Comparison of ENCODE assay signal across 8 cellular contexts in the genomic region with DNA sequence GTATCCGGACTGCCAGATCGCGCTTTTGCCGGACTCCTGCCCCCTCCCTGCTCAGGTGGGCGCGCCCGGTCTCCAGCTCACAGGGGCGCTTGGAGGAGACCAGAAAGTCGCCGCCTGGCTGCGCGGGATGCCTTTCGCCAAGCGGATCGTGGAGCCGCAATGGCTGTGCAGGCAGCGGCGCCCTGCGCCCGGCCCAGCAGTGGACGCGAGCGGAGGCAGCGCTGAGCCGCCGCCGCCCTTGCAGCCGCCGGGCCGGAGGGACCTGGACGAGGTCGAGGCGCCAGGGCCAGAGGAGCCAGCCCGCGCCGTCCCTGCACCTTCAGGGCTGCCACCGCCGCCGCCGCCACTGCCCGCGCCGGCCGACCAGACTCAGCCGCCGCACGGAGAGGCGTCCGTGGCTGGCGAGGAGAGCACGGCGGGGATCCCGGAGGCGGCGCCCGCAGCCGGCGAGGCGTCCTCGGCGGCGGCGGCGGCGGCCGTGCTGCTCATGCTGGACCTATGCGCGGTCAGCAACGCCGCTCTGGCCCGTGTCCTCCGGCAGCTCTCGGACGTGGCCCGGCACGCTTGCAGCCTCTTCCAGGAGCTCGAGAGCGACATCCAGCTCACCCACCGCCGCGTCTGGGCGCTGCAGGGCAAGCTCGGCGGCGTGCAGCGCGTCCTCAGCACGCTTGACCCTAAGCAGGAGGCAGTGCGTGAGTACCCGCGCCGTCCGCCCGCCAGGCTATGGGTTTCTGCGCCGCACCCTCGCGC. TPM values are rescaled to one million over a fixed set of nuclear protein-coding genes. Genes with fewer than 3 reads are reported as not detected.
DNase-seq lines count a peak whose midpoint lies in the region; ATAC-seq and TF ChIP-seq lines count a peak whose summit lies in the region.

No MANE protein-coding gene starts in this region.

- H3K27ac ChIP-seq in parathyroid adenoma: no peak overlapping the region

- DNase-seq in DMS53 treated with DMSO at 0.1 percent for 48 hours (lab: John Stamatoyannopoulos, UW; ENCODE audit: unreplicated experiment): peak; percentile 9
- DNase-seq in NCI-H69 (lab: John Stamatoyannopoulos, UW): peak; percentile 63
- peak; percentile 27 for DNase-seq in fibroblast of the aortic adventitia (ENCODE audit: low read depth)
- DNase-seq in NCI-H2029 (lab: John Stamatoyannopoulos, UW): no peak
- no peak for DNase-seq in NCI-H524 treated with DMSO at 0.1 percent for 48 hours (lab: John Stamatoyannopoulos, UW)

- H3K27me3 ChIP-seq in parathyroid adenoma (ENCODE audit: control insufficient read depth, insufficient read depth, low read length): no peaks in the 10 kb centered on the region

- H3K4me3 ChIP-seq in fibroblast of the aortic adventitia (ENCODE audit: low read depth, low read length) (peak overlapping the region; percentile 78), parathyroid adenoma (ENCODE audit: low read depth, low read length) (peak overlapping the region; percentile 47)

- no peaks in the 10 kb centered on the region for H3K79me2 ChIP-seq in parathyroid adenoma

- H3K9ac ChIP-seq in parathyroid adenoma: no peak overlapping the region

- H3K4me2 ChIP-seq in parathyroid adenoma (ENCODE audit: low read length): peak overlapping the region; percentile 71

- H2AFZ ChIP-seq in parathyroid adenoma: peak overlapping the region; percentile 78

- H3K36me3 ChIP-seq in parathyroid adenoma (ENCODE audit: control insufficient read depth, insufficient read depth, low read length): no peaks in the 10 kb centered on the region

- no peaks in the 10 kb centered on the region for H3K4me1 ChIP-seq in parathyroid adenoma

- no peaks in the 10 kb centered on the region for H3K9me3 ChIP-seq in parathyroid adenoma (ENCODE audit: control insufficient read depth, low read length)

- ATAC-seq in HG03442 (IDR thresholded peaks at IDR 0.05; ENCODE audit: unreplicated experiment) (no peak), HG02973 (IDR thresholded peaks at IDR 0.05; ENCODE audit: unreplicated experiment) (no peak)

- TF ChIP-seq CTCF in fibroblast of the aortic adventitia (IDR thresholded peaks at IDR 0.05; ENCODE audit: insufficient read depth, low read length): no peak
- TF ChIP-seq CTCF in parathyroid adenoma (IDR thresholded peaks at IDR 0.05): no peak

RNA-seq across cellular contexts. Expression of a gene that starts 0.8 kb away (rescaled TPM):
- total RNA-seq in fibroblast of the aortic adventitia (ENCODE audit: low replicate concordance): 1.6 and 11.6 TPM in 2 replicates

Comparison
In these comparisons a context has a peak if more than half of its experiments do, and no peak if none do; other contexts are left out.
1. DNase-seq: peak in DMS53 treated with DMSO at 0.1 percent for 48 hours (single experiment), NCI-H69 (single experiment) and fibroblast of the aortic adventitia (single experiment); none in NCI-H2029 (single experiment) and NCI-H524 treated with DMSO at 0.1 percent for 48 hours (single experiment).